1 cellular context compared by ENCODE assay signal in genomic region chr12:120706029-120706428, GRCh38.
TF ChIP-seq lines count a peak whose summit lies in the region.

No MANE protein-coding gene starts in this region.

TF ChIP-seq in GM23338, 12 proteins besides CTCF, POLR2A, EP300 and RAD21 (continued from another document):
- no peak for TF ChIP-seq NANOG (IDR thresholded peaks at IDR 0.05; ENCODE audit: borderline replicate concordance)
- TF ChIP-seq EZH2 (IDR thresholded peaks at IDR 0.05; ENCODE audit: low read depth, unreplicated experiment), result no peak
- no peak for TF ChIP-seq ZNF114 (CRISPR knock-in tag; IDR thresholded peaks at IDR 0.05)
- no peak for TF ChIP-seq STAT1 (IDR thresholded peaks at IDR 0.05; ENCODE audit: unreplicated experiment)
- TF ChIP-seq, protein P1, sequence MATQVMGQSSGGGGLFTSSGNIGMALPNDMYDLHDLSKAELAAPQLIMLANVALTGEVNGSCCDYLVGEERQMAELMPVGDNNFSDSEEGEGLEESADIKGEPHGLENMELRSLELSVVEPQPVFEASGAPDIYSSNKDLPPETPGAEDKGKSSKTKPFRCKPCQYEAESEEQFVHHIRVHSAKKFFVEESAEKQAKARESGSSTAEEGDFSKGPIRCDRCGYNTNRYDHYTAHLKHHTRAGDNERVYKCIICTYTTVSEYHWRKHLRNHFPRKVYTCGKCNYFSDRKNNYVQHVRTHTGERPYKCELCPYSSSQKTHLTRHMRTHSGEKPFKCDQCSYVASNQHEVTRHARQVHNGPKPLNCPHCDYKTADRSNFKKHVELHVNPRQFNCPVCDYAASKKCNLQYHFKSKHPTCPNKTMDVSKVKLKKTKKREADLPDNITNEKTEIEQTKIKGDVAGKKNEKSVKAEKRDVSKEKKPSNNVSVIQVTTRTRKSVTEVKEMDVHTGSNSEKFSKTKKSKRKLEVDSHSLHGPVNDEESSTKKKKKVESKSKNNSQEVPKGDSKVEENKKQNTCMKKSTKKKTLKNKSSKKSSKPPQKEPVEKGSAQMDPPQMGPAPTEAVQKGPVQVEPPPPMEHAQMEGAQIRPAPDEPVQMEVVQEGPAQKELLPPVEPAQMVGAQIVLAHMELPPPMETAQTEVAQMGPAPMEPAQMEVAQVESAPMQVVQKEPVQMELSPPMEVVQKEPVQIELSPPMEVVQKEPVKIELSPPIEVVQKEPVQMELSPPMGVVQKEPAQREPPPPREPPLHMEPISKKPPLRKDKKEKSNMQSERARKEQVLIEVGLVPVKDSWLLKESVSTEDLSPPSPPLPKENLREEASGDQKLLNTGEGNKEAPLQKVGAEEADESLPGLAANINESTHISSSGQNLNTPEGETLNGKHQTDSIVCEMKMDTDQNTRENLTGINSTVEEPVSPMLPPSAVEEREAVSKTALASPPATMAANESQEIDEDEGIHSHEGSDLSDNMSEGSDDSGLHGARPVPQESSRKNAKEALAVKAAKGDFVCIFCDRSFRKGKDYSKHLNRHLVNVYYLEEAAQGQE (IDR thresholded peaks at IDR 0.05; ENCODE audit: unreplicated experiment), result no peak
- TF ChIP-seq EZH2phosphoT487 (IDR thresholded peaks at IDR 0.05; ENCODE audit: unreplicated experiment), result no peak
- TF ChIP-seq JUNB (IDR thresholded peaks at IDR 0.05; ENCODE audit: unreplicated experiment), result no peak
- TF ChIP-seq ETS1 (IDR thresholded peaks at IDR 0.05), result no peak
- TF ChIP-seq CREB1 (CRISPR knock-in tag; IDR thresholded peaks at IDR 0.05; ENCODE audit: low read depth), result no peak
